In the genomic region with DNA sequence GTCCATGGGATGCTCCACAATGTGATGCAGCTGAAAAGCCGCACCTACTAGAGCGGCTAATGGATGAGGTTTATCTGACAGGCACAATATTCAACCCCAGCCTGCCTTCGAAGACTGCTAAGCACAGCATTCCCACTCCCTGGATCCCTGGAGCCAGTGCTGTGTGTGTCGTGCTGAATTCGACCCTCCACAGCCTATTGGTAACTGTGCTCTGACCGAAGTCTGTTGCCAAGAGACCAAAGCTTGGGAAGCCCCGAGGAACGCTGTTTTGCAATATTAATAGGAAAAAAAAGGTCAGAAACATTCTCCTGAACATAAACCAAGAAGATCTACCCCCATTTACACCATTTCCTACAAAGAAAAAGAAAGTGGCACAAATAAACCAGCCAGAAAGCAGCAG, we compare ENCODE assay signal across 26 cellular contexts. TPM values are rescaled to one million over a fixed set of nuclear protein-coding genes. Genes with fewer than 3 reads are reported as not detected.
DNase-seq lines count a peak whose midpoint lies in the region; ATAC-seq and TF ChIP-seq lines count a peak whose summit lies in the region.
"Had no signal": no experiment of that assay in that cellular context is flagged by ENCODE, and none has a peak within 500 bp of the region (broad histone marks: within the 10 kb centered on the region; RNA-seq: fewer than 3 reads in every experiment).

No MANE protein-coding gene starts in this region.

- H3K4me3 ChIP-seq in GM23248, result no peak overlapping the region
- H3K4me3 ChIP-seq: esophagus muscularis mucosa, heart right ventricle, left ventricle myocardium inferior had no signal

- H3K4me3 Mint-ChIP-seq in brain, result peak overlapping the region in 2 of 5 experiments; percentile 40 to 44
- H3K4me3 Mint-ChIP-seq: activated T-cell treated with anti-CD3 and anti-CD28 coated beads, Interleukin-2, amount 50 U/mL, for 24 hours; CD8-positive, alpha-beta memory T cell; immature natural killer cell; naive thymus-derived CD8-positive, alpha-beta T cell; stimulated activated naive CD8-positive, alpha-beta T cell treated with anti-CD3 and anti-CD28 coated beads, Interleukin-15, Interleukin-2, amounts not matched to agents 100 ng/mL and 50 ng/mL, for 24 hours; T-helper 1 cell treated with Interleukin-12 subunit alpha and Interleukin-12 subunit beta and Interleukin-4 antibody, amounts not matched to agents 30 μg/mL and 1 μg/mL, for 36 hours had no signal

- H3K27ac ChIP-seq in GM23248, result no peak overlapping the region
- H3K27ac ChIP-seq: esophagus muscularis mucosa, heart right ventricle, left ventricle myocardium inferior, parathyroid adenoma had no signal

- H3K79me2 ChIP-seq in GM23248 (ENCODE audit: insufficient read depth), result no peaks in the 10 kb centered on the region
- H3K79me2 ChIP-seq: parathyroid adenoma had no signal

- H3K9me3 Mint-ChIP-seq in brain, result no peaks in the 10 kb centered on the region
- H3K9me3 Mint-ChIP-seq: activated T-cell treated with anti-CD3 and anti-CD28 coated beads, Interleukin-2, amount 50 U/mL, for 24 hours; CD8-positive, alpha-beta memory T cell; immature natural killer cell; naive thymus-derived CD8-positive, alpha-beta T cell; stimulated activated naive CD8-positive, alpha-beta T cell treated with anti-CD3 and anti-CD28 coated beads, Interleukin-15, Interleukin-2, amounts not matched to agents 100 ng/mL and 50 ng/mL, for 24 hours; T-helper 1 cell treated with Interleukin-12 subunit alpha and Interleukin-12 subunit beta and Interleukin-4 antibody, amounts not matched to agents 30 μg/mL and 1 μg/mL, for 36 hours had no signal

- no peak overlapping the region for H3K9ac ChIP-seq in GM23248
- H3K9ac ChIP-seq: parathyroid adenoma had no signal

- no peaks in the 10 kb centered on the region for H3K36me3 Mint-ChIP-seq in brain
- H3K36me3 Mint-ChIP-seq: CD8-positive, alpha-beta memory T cell; immature natural killer cell; naive thymus-derived CD8-positive, alpha-beta T cell had no signal

- no peaks in the 10 kb centered on the region for H3K9me2 ChIP-seq in GM23248 (ENCODE audit: insufficient read depth)

- H3F3A ChIP-seq in GM23248 (ENCODE audit: insufficient read depth), result no peaks in the 10 kb centered on the region

- 0 out of 2 replicates have a peak overlapping the region, but pooled peaks have one; percentile 31 for H2AFZ ChIP-seq in GM23248
- H2AFZ ChIP-seq: parathyroid adenoma had no signal

- WGBS in GM23248 (ENCODE audit: low coverage in 1 of 2, low lambda C conversion rate in 2 of 2, missing lambda C conversion rate in 2 of 2), 2 experiments, result 31 to 37% methylated on average over 8 of the region's 8 CpGs

- H4K20me1 ChIP-seq in GM23248 (ENCODE audit: insufficient read depth), result no peaks in the 10 kb centered on the region

- no peaks in the 10 kb centered on the region for H3K27me3 ChIP-seq in GM23248 (replicated peaks; ENCODE audit: insufficient read depth)
- H3K27me3 ChIP-seq: esophagus muscularis mucosa, heart right ventricle had no signal

- H3K27me3 Mint-ChIP-seq in brain, result peaks cover 6% of the 10 kb centered on the region
- H3K27me3 Mint-ChIP-seq: activated T-cell treated with anti-CD3 and anti-CD28 coated beads, Interleukin-2, amount 50 U/mL, for 24 hours; naive thymus-derived CD8-positive, alpha-beta T cell; stimulated activated naive CD8-positive, alpha-beta T cell treated with anti-CD3 and anti-CD28 coated beads, Interleukin-15, Interleukin-2, amounts not matched to agents 100 ng/mL and 50 ng/mL, for 24 hours had no signal

- no peaks in the 10 kb centered on the region for H3K36me3 ChIP-seq in GM23248 (ENCODE audit: low read depth)
- H3K36me3 ChIP-seq: esophagus muscularis mucosa, heart right ventricle, left ventricle myocardium inferior had no signal

- peaks cover 13% of the 10 kb centered on the region; the same call in 1 of the 2 replicates for H3K4me1 ChIP-seq in GM23248 (ENCODE audit: insufficient read depth)
- H3K4me1 ChIP-seq: parathyroid adenoma had no signal

- in situ Hi-C loops in GM23248 (cut with MboI), result no loop called here

- no peak overlapping the region for H3K4me2 ChIP-seq in GM23248 (ENCODE audit: unreplicated experiment)

- DNase-seq in GM23248 (peak; percentile 18), hepatic stellate cell (ENCODE audit: low spot score) (peak; percentile 44), retina (peak; percentile 68), C1 segment of cervical spinal cord (lab: John Stamatoyannopoulos, UW) (no peak)
- DNase-seq: activated CD4-positive, alpha-beta T cell treated with anti-CD3 and anti-CD28 coated beads for 48 hours; activated gamma-delta T cell treated with Interleukin-2 at 50 U/mL for 16 hours; activated T-cell treated with anti-CD3 and anti-CD28 coated beads, Interleukin-2, amount 50 U/mL, for 24 hours; CD8-positive, alpha-beta memory T cell; DMS53; effector memory CD4-positive, alpha-beta T cell; GDM1; heart right ventricle; immature natural killer cell; left ventricle myocardium inferior; midbrain; naive thymus-derived CD8-positive, alpha-beta T cell; NCI-H1048; NCI-H1694 treated with DMSO at 0.1 percent for 48 hours; right cardiac atrium had no signal

- TF ChIP-seq CTCF in brain (conservative IDR thresholded peaks at IDR 0.05), result no peak

- H3K4me1 Mint-ChIP-seq in brain, result peaks cover 33% of the 10 kb centered on the region
- H3K4me1 Mint-ChIP-seq: CD8-positive, alpha-beta memory T cell; immature natural killer cell; naive thymus-derived CD8-positive, alpha-beta T cell had no signal

- ATAC-seq in HG03439 (IDR thresholded peaks at IDR 0.05; ENCODE audit: unreplicated experiment) (no peak), GM21515 (IDR thresholded peaks at IDR 0.05; ENCODE audit: unreplicated experiment) (no peak)
- ATAC-seq: naive thymus-derived CD8-positive, alpha-beta T cell had no signal

- H3K27ac Mint-ChIP-seq in brain, result peak overlapping the region in 3 of 5 experiments; percentile 8 to 80 (median 77)
- H3K27ac Mint-ChIP-seq: activated T-cell treated with anti-CD3 and anti-CD28 coated beads, Interleukin-2, amount 50 U/mL, for 24 hours; CD8-positive, alpha-beta memory T cell; immature natural killer cell; naive thymus-derived CD8-positive, alpha-beta T cell; stimulated activated naive CD8-positive, alpha-beta T cell treated with anti-CD3 and anti-CD28 coated beads, Interleukin-15, Interleukin-2, amounts not matched to agents 100 ng/mL and 50 ng/mL, for 24 hours; T-helper 1 cell treated with Interleukin-12 subunit alpha and Interleukin-12 subunit beta and Interleukin-4 antibody, amounts not matched to agents 30 μg/mL and 1 μg/mL, for 36 hours had no signal

- no peaks in the 10 kb centered on the region for H3K9me3 ChIP-seq in GM23248 (ENCODE audit: low read depth)
- H3K9me3 ChIP-seq: esophagus muscularis mucosa, heart right ventricle, left ventricle myocardium inferior had no signal

RNA-seq across cellular contexts. Expression of a gene that starts 57.3 kb away (rescaled TPM):
- 46.3 and 63.4 TPM in 2 replicates for total RNA-seq in GM23248 (2014; rRNA removed; shearing (Covaris generic))
- polyA plus RNA-seq in GM23248 (2016; fragmentation: Nextera tagmentation; extraction: Ambion mirVana) (45.7 and 49.5 TPM in 2 replicates), brain (ENCODE audit: insufficient read depth, low read depth, low replicate concordance) (76.2 TPM)

Comparison
In these comparisons a context has a peak if more than half of its experiments do, and no peak if none do; other contexts are left out.
1. DNase-seq: peak in GM23248 (single experiment), hepatic stellate cell (single experiment) and retina (single experiment); none in C1 segment of cervical spinal cord (0 of 14).